In the genomic region with DNA sequence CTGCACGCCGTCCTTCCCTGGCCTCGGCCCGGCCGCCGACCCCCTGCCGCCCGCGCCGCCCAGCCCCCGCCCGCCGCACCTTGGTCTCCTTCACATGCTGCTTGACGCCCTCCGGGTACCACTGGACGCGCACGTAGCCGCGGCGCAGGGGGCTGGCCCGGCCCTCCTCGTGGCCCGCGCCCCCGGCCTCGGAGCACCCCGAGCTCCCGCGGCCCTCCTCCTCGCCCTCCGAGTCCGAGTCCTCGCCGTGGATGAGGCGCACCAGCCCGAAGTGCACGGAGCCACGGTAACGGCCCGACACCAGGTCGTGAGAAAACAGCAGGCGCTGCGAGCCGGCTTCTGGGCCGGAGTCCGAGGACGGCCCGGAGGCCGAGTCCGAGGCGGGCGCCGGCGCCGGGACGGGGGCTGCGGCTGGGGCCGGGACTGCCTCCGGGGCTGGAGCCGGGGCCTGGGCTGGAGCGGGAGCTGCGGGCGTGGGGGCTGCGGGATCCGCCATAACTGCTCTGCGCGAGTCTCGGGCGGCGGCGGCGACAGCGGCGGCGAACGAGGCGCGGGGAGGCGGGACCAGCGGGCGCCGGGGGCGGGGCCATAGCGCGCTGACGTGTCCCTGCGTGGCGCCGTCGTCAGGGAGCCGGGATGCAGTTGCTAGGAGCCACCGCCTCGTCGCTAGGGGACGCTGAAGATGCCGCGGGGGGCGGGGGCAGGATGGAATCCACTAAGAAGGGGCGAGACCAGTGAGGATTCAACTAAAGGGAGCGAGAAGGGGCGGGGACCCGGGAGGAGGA, we compare ENCODE assay signal across 8 cellular contexts. TPM values are rescaled to one million over a fixed set of nuclear protein-coding genes. Genes with fewer than 3 reads are reported as not detected.
DNase-seq lines count a peak whose midpoint lies in the region; ATAC-seq and TF ChIP-seq lines count a peak whose summit lies in the region.

A gene (minus strand): TSS at position 507 of the 785 bp plus-strand sequence. CDS start 11 bp downstream, at position 496.

- peak within 1 kb of the TSS; percentile 96 for H3K4me3 Mint-ChIP-seq in neural progenitor cell

- peak within 1 kb of the TSS; percentile 65 for H3K9ac ChIP-seq in neural progenitor cell
- peak within 1 kb of the TSS; percentile 47 to 54 for H3K9ac ChIP-seq in stomach smooth muscle (ENCODE audit: low read length in 2 of 2)

- H3K4me3 ChIP-seq in DOHH2 (ENCODE audit: low read length) = peak within 1 kb of the TSS; percentile 91
- H3K4me3 ChIP-seq in LNCaP clone FGC (ENCODE audit: low read depth, low read length) = peak within 1 kb of the TSS; percentile 67
- peak within 1 kb of the TSS; percentile 74 for H3K4me3 ChIP-seq in RWPE2 (ENCODE audit: severe bottlenecking)
- peak within 1 kb of the TSS; percentile 75 to 77 for H3K4me3 ChIP-seq in foreskin fibroblast (ENCODE audit: low read depth in 1 of 2, low read length in 2 of 2)
- peak within 1 kb of the TSS; percentile 98 for H3K4me3 ChIP-seq in neural progenitor cell
- peak within 1 kb of the TSS; percentile 58 to 75 for H3K4me3 ChIP-seq in stomach smooth muscle (ENCODE audit: low read length in 2 of 2)

- H3K9me2 ChIP-seq in DOHH2 (replicated peaks; ENCODE audit: control insufficient read depth, low read length) = no peaks in the 10 kb centered on the region

- H3K36me3 ChIP-seq in DOHH2 (ENCODE audit: control insufficient read depth, low read length) = peaks cover 11% of the 10 kb centered on the region
- no peaks in the 10 kb centered on the region for H3K36me3 ChIP-seq in RWPE2 (ENCODE audit: low read depth)
- H3K36me3 ChIP-seq in neural progenitor cell = no peaks in the 10 kb centered on the region
- H3K36me3 ChIP-seq in stomach smooth muscle (ENCODE audit: control insufficient read depth in 2 of 2, insufficient read depth in 2 of 2, low read length in 2 of 2) = no peaks in the 10 kb centered on the region

- DNase-seq in LNCaP clone FGC (ENCODE audit: low read depth) (no peak), RWPE2 (ENCODE audit: low spot score) (peak; percentile 86), foreskin fibroblast (peak; percentile 78 to 96), neural progenitor cell (ENCODE audit: low spot score) (peak; percentile 96)
- peak; percentile 88 for DNase-seq in activated T-helper 9 cell treated with anti-CD3 and anti-CD28 coated beads, Interleukin-2, amount 50 U/mL, for 16 hours (ENCODE audit: low read depth)

- peaks cover 37% of the 10 kb centered on the region for H3K4me1 Mint-ChIP-seq in neural progenitor cell

- peaks cover 41% of the 10 kb centered on the region for H3K4me1 ChIP-seq in DOHH2 (ENCODE audit: control insufficient read depth, low read length)
- peaks cover 13% of the 10 kb centered on the region for H3K4me1 ChIP-seq in RWPE2 (ENCODE audit: insufficient read depth, poor library complexity, severe bottlenecking)
- H3K4me1 ChIP-seq in neural progenitor cell = peaks cover 11% of the 10 kb centered on the region
- H3K4me1 ChIP-seq in stomach smooth muscle (ENCODE audit: control insufficient read depth, insufficient read depth, low read length) = peaks cover 16% of the 10 kb centered on the region

- H2AFZ ChIP-seq in neural progenitor cell (replicated peaks) = peak within 1 kb of the TSS; percentile 92

- peaks cover 8% of the 10 kb centered on the region for H3K27me3 Mint-ChIP-seq in neural progenitor cell (ENCODE audit: insufficient read depth, low read depth)

- no peaks in the 10 kb centered on the region for H3K9me3 Mint-ChIP-seq in neural progenitor cell

- no peaks in the 10 kb centered on the region for H3K9me3 ChIP-seq in DOHH2 (ENCODE audit: control insufficient read depth, insufficient read depth, low read length)
- H3K9me3 ChIP-seq in RWPE2 (ENCODE audit: severe bottlenecking) = no peaks in the 10 kb centered on the region
- no peaks in the 10 kb centered on the region for H3K9me3 ChIP-seq in neural progenitor cell (ENCODE audit: low read depth)
- H3K9me3 ChIP-seq in stomach smooth muscle (ENCODE audit: control insufficient read depth in 2 of 2, low read length in 2 of 2) = no peaks in the 10 kb centered on the region

- peak; percentile 65 for TF ChIP-seq CTCF in DOHH2 (IDR thresholded peaks at IDR 0.05; ENCODE audit: low read depth, low read length, poor library complexity, severe bottlenecking)
- TF ChIP-seq CTCF in LNCaP clone FGC (IDR thresholded peaks at IDR 0.05; ENCODE audit: control insufficient read depth, extremely low read depth, insufficient read depth) = peak; percentile 71
- peak; percentile 56 for TF ChIP-seq CTCF in RWPE2 (IDR thresholded peaks at IDR 0.05; ENCODE audit: poor library complexity, severe bottlenecking)
- TF ChIP-seq CTCF in foreskin fibroblast (IDR thresholded peaks at IDR 0.05; ENCODE audit: low read depth, low read length) = peak; percentile 28
- peak; percentile 60 for TF ChIP-seq CTCF in neural progenitor cell (IDR thresholded peaks at IDR 0.05)

- peaks cover 4% of the 10 kb centered on the region; the same call in 1 of the 2 replicates for H3F3A ChIP-seq in DOHH2 (ENCODE audit: control insufficient read depth, insufficient read depth)
- peaks cover 9% of the 10 kb centered on the region for H3F3A ChIP-seq in neural progenitor cell (ENCODE audit: low read depth)

- no peak within 1 kb of the TSS for H3K27ac ChIP-seq in DOHH2 (ENCODE audit: low read depth, low read length)
- peak within 1 kb of the TSS; percentile 44 for H3K27ac ChIP-seq in RWPE2 (ENCODE audit: poor library complexity, severe bottlenecking)
- no peak within 1 kb of the TSS for H3K27ac ChIP-seq in neural progenitor cell
- H3K27ac ChIP-seq in stomach smooth muscle (ENCODE audit: low read length) = no peak within 1 kb of the TSS

- peaks cover 51% of the 10 kb centered on the region for H3K79me2 ChIP-seq in DOHH2 (ENCODE audit: control insufficient read depth, low read length)
- peaks cover 50% of the 10 kb centered on the region for H3K79me2 ChIP-seq in neural progenitor cell (ENCODE audit: low read depth)

- H3K4me2 ChIP-seq in DOHH2 (ENCODE audit: low read length) (peak within 1 kb of the TSS; percentile 99), neural progenitor cell (peak within 1 kb of the TSS; percentile 90)

- peaks cover 10% of the 10 kb centered on the region for H3K36me3 Mint-ChIP-seq in neural progenitor cell

- peaks cover 30% of the 10 kb centered on the region for H4K20me1 ChIP-seq in DOHH2 (ENCODE audit: control insufficient read depth, insufficient read depth, low read depth, low read length)
- peaks cover 45% of the 10 kb centered on the region for H4K20me1 ChIP-seq in neural progenitor cell (ENCODE audit: low read depth)

- H3K27ac Mint-ChIP-seq in neural progenitor cell = peak within 1 kb of the TSS; percentile 42

- ATAC-seq in GM21825 (IDR thresholded peaks at IDR 0.05; ENCODE audit: unreplicated experiment) (peak; percentile 84), RWPE2 (ENCODE audit: low read depth) (peak; percentile 85)

- H3K27me3 ChIP-seq in DOHH2 (ENCODE audit: control insufficient read depth, low read length) = no peaks in the 10 kb centered on the region
- H3K27me3 ChIP-seq in RWPE2 (ENCODE audit: insufficient read depth, poor library complexity, severe bottlenecking) = no peaks in the 10 kb centered on the region
- H3K27me3 ChIP-seq in neural progenitor cell = no peaks in the 10 kb centered on the region
- no peaks in the 10 kb centered on the region for H3K27me3 ChIP-seq in stomach smooth muscle (ENCODE audit: control insufficient read depth in 1 of 2, insufficient read depth in 2 of 2, low read length in 2 of 2)

RNA-seq across cellular contexts. Expression of the gene that starts here (rescaled TPM):
- 20.6 and 46.6 TPM in 2 replicates for total RNA-seq in neural progenitor cell (ENCODE audit: low replicate concordance)
